12 cellular contexts compared by ENCODE assay signal in genomic region chr19:2424686-2425621, GRCh38. TPM values are rescaled to one million over a fixed set of nuclear protein-coding genes. Genes with fewer than 3 reads are reported as not detected.
A peak's percentile ranks its signal among the peaks of the same experiment; 100 is the strongest.
DNase-seq lines count a peak whose midpoint lies in the region; ATAC-seq, FAIRE-seq and TF ChIP-seq lines count a peak whose summit lies in the region.
"Had no signal": no experiment of that assay in that cellular context is flagged by ENCODE, and none has a peak within 500 bp of the region (broad histone marks: within the 10 kb centered on the region; RNA-seq: fewer than 3 reads in every experiment).

No MANE protein-coding gene starts in this region.

- POLR2A ChIA-PET in HepG2 (lab: Yijun Ruan, JAX): interaction anchor here (0.6 to 3.7 kb wide), 6 partner anchors 8 to 194 kb away, joined by 3 to 49 read pairs (median 4); partner anchors contain the start of genes GADD45B and LMNB2
- POLR2A ChIA-PET in activated CD8-positive, alpha-beta T cell treated with anti-CD3 and anti-CD28 coated beads, Interleukin-2, amount 10 ng/mL, durations not matched to agents 7 days and 5 days (lab: Charles Lee): no interaction called here

- H3K27me3 Mint-ChIP-seq in activated CD8-positive, alpha-beta T cell treated with anti-CD3 and anti-CD28 coated beads, Interleukin-2, amount 10 ng/mL, durations not matched to agents 7 days and 5 days (ENCODE audit: low read depth): no peaks in the 10 kb centered on the region
- H3K27me3 Mint-ChIP-seq: CD4-positive, alpha-beta T cell had no signal

- no peaks in the 10 kb centered on the region for H3K9me3 Mint-ChIP-seq in activated CD8-positive, alpha-beta T cell treated with anti-CD3 and anti-CD28 coated beads, Interleukin-2, amount 10 ng/mL, durations not matched to agents 7 days and 5 days (ENCODE audit: insufficient read depth)
- H3K9me3 Mint-ChIP-seq: activated T-cell treated with anti-CD3 and anti-CD28 coated beads, Interleukin-2, amount 50 U/mL, for 4 hours; CD4-positive, alpha-beta T cell had no signal

- peaks cover 24% of the 10 kb centered on the region for H3K79me2 ChIP-seq in HepG2 (ENCODE audit: insufficient read depth, low read length)

- no peak for FAIRE-seq in HepG2 (lab: Jason Lieb, UNC)
- FAIRE-seq: GM19239 had no signal

- H2AFZ ChIP-seq in HepG2 (ENCODE audit: low read length): no peak overlapping the region

- BruUV-seq in HepG2 (replicated peaks; lab: Mats Ljungman, UMichigan): no TSS peak

- TF ChIP-seq CTCF in HepG2 (CRISPR knock-in tag; IDR thresholded peaks at IDR 0.05) (no peak), right lobe of liver (IDR thresholded peaks at IDR 0.05) (no peak), coronary artery (IDR thresholded peaks at IDR 0.05) (no peak), vagina (IDR thresholded peaks at IDR 0.05) (no peak)

- H3K4me2 ChIP-seq in HepG2 (ENCODE audit: low read depth, low read length): 0 out of 2 replicates have a peak overlapping the region, but pooled peaks have one; percentile 86

- peaks cover 14% of the 10 kb centered on the region for H3K4me1 Mint-ChIP-seq in activated CD8-positive, alpha-beta T cell treated with anti-CD3 and anti-CD28 coated beads, Interleukin-2, amount 10 ng/mL, durations not matched to agents 7 days and 5 days (ENCODE audit: low read depth)

- no peak overlapping the region for H3K9ac ChIP-seq in HepG2 (ENCODE audit: insufficient read depth, low read depth, low read length)

- TF ChIP-seq RAD21 in HepG2 (CRISPR knock-in tag; IDR thresholded peaks at IDR 0.05): no peak

- CTCF ChIA-PET in HepG2 (lab: Yijun Ruan, JAX; ENCODE audit: low intra/inter-chr PET ratio, low total read pairs): no interaction called here
- CTCF ChIA-PET in activated CD8-positive, alpha-beta T cell treated with anti-CD3 and anti-CD28 coated beads, Interleukin-2, amount 10 ng/mL, durations not matched to agents 7 days and 5 days (lab: Charles Lee): no interaction called here

- H3K36me3 ChIP-seq in HepG2 (replicated peaks in 1 of 2; ENCODE audit: control insufficient read depth in 1 of 2, insufficient read depth in 2 of 2, low read length in 2 of 2) (peaks cover 5 to 19% of the 10 kb centered on the region in 2 experiments; a peak in 4 of 5 replicates), right lobe of liver (peaks cover 0 to 4% (median 0%) of the 10 kb centered on the region in 4 donors), vagina (no peaks in the 10 kb centered on the region)

- no peak overlapping the region for H3K4me3 Mint-ChIP-seq in activated CD8-positive, alpha-beta T cell treated with anti-CD3 and anti-CD28 coated beads, Interleukin-2, amount 10 ng/mL, durations not matched to agents 7 days and 5 days

- peaks cover 19% of the 10 kb centered on the region for H3K36me3 Mint-ChIP-seq in activated CD8-positive, alpha-beta T cell treated with anti-CD3 and anti-CD28 coated beads, Interleukin-2, amount 10 ng/mL, durations not matched to agents 7 days and 5 days (ENCODE audit: low read depth)

- no peak overlapping the region for H3K27ac ChIP-seq in HepG2 (ENCODE audit: extremely low read length, insufficient read depth, low read length)
- H3K27ac ChIP-seq in right lobe of liver: no peak overlapping the region
- no peak overlapping the region for H3K27ac ChIP-seq in coronary artery
- H3K27ac ChIP-seq in vagina: no peak overlapping the region
- H3K27ac ChIP-seq: left lung had no signal

- TF ChIP-seq POLR2A in HepG2 (IDR thresholded peaks at IDR 0.05; ENCODE audit: insufficient read depth in 1 of 2, low read depth in 2 of 2, low read length in 2 of 2): 0 out of 4 replicates have a peak, but pooled peaks of 1 of the 2 experiments have one; percentile 18
- TF ChIP-seq POLR2A in right lobe of liver (IDR thresholded peaks at IDR 0.05): no peak
- TF ChIP-seq POLR2A in vagina (IDR thresholded peaks at IDR 0.05): no peak

- H3K4me3 ChIP-seq in HepG2 (replicated peaks in 1 of 3; ENCODE audit: insufficient read depth in 1 of 3, low read depth in 2 of 3, low read length in 3 of 3) (peak overlapping the region in 1 of 3 experiments; percentile 91; a peak in 1 of 6 replicates), right lobe of liver (no peak overlapping the region), coronary artery (peak overlapping the region; percentile 83), vagina (peak overlapping the region; percentile 4 to 29)

- 98% methylated on average over 41 of the region's 101 CpGs for WGBS in HepG2 (ENCODE audit: low lambda C conversion rate)
- WGBS in right lobe of liver (ENCODE audit: insufficient coverage, low coverage, low lambda C conversion rate, missing lambda C conversion rate): no CpG with 5 or more reads among the region's 101 CpGs

- DNase-seq in HepG2 (ENCODE audit: low spot score): no peak
- DNase-seq in right lobe of liver: no peak
- no peak for DNase-seq in coronary artery (ENCODE audit: low spot score)
- peak; percentile 86 for DNase-seq in left kidney (ENCODE audit: low read depth, low spot score)
- DNase-seq in vagina (ENCODE audit: extremely low spot score in 2 of 2): no peak
- no peak for DNase-seq in GDM1 (lab: John Stamatoyannopoulos, UW)
- DNase-seq in activated CD8-positive, alpha-beta T cell treated with anti-CD3 and anti-CD28 coated beads, Interleukin-2, amount 10 ng/mL, durations not matched to agents 7 days and 5 days: no peak
- DNase-seq: activated T-cell treated with anti-CD3 and anti-CD28 coated beads, Interleukin-2, amount 50 U/mL, for 4 hours; CD4-positive, alpha-beta T cell had no signal

- ATAC-seq in HepG2 (no peak), right lobe of liver (no peak), GM21360 (IDR thresholded peaks at IDR 0.05; ENCODE audit: unreplicated experiment) (no peak)
- no peak for ATAC-seq in activated CD8-positive, alpha-beta T cell treated with anti-CD3 and anti-CD28 coated beads, Interleukin-2, amount 10 ng/mL, durations not matched to agents 7 days and 5 days
- ATAC-seq: activated T-cell treated with anti-CD3 and anti-CD28 coated beads, Interleukin-2, amount 50 U/mL, for 4 hours; left lung had no signal

- H3K27ac Mint-ChIP-seq in activated CD8-positive, alpha-beta T cell treated with anti-CD3 and anti-CD28 coated beads, Interleukin-2, amount 10 ng/mL, durations not matched to agents 7 days and 5 days: no peak overlapping the region

- H3K9me3 ChIP-seq in HepG2 (ENCODE audit: low read length) (no peaks in the 10 kb centered on the region), right lobe of liver (no peaks in the 10 kb centered on the region), vagina (no peaks in the 10 kb centered on the region)
- H3K9me3 ChIP-seq: left lung had no signal

- peaks cover 7% of the 10 kb centered on the region; the same call in 1 of the 2 replicates for H4K20me1 ChIP-seq in HepG2 (ENCODE audit: insufficient read depth, low read length)

- intact Hi-C loops in HepG2 (cut with micrococcal nuclease; ENCODE audit: unreplicated experiment): no loop called here
- intact Hi-C loops in right lobe of liver (cut with DNase I): no loop called here
- intact Hi-C loops in vagina (cut with DNase I): no loop called here

- in situ Hi-C loops in HepG2 (cut with HindIII; ENCODE audit: extremely low pct_ligation_motif_present, low pct_unique_long_range_greater_than_20kb): no loop called here

- H3K4me1 ChIP-seq in HepG2 (ENCODE audit: insufficient read depth, low read length): peaks cover 23% of the 10 kb centered on the region
- H3K4me1 ChIP-seq in right lobe of liver: peaks cover 0 to 20% (median 4%) of the 10 kb centered on the region in 4 donors
- H3K4me1 ChIP-seq in vagina: peaks cover 36% of the 10 kb centered on the region

- TF ChIP-seq EP300 in HepG2 (IDR thresholded peaks at IDR 0.05; ENCODE audit: low read depth in 2 of 2, low read length in 2 of 2) (no peak), HepG2 (CRISPR knock-in tag; IDR thresholded peaks at IDR 0.05; ENCODE audit: borderline replicate concordance) (no peak)

- no peaks in the 10 kb centered on the region for H3K27me3 ChIP-seq in HepG2 (ENCODE audit: control insufficient read depth in 1 of 2, insufficient read depth in 2 of 2, low read length in 2 of 2)
- H3K27me3 ChIP-seq in right lobe of liver: no peaks in the 10 kb centered on the region
- no peaks in the 10 kb centered on the region for H3K27me3 ChIP-seq in vagina
- H3K27me3 ChIP-seq: left lung had no signal

RNA-seq across cellular contexts. Expression of gene TIMM13, which starts 2.4 kb away (rescaled TPM):
- total RNA-seq in HepG2 (2016; rRNA removed; fragmentation: Illumina TruSeq; extraction: Trizol) (108 and 116 TPM in 2 replicates), right lobe of liver (10 to 100 TPM; 35.5 to 59.8 (median 51.1) TPM), vagina (20.9 TPM)
- 78.9 and 87.4 TPM in 2 replicates for total RNA-seq in HepG2 (2016; cell fraction: cytosol; rRNA removed; fragmentation: Illumina TruSeq; extraction: Trizol; ENCODE audit: low read depth)
- 115 and 120 TPM in 2 replicates for total RNA-seq in HepG2 (2016; cell fraction: insoluble cytoplasmic fraction; rRNA removed; fragmentation: Illumina TruSeq; extraction: Trizol)
- total RNA-seq in HepG2 (2016; cell fraction: membrane; rRNA removed; fragmentation: Illumina TruSeq; extraction: Trizol): 123 and 146 TPM in 2 replicates
- 37.3 and 42.3 TPM in 2 replicates for total RNA-seq in HepG2 (2016; cell fraction: nucleus; rRNA removed; fragmentation: Illumina TruSeq; extraction: Trizol)
- polyA plus RNA-seq in HepG2 (2011; rRNA removed): 48.4 and 62.5 TPM in 2 replicates
- 60.7 and 102 TPM in 2 replicates for polyA plus RNA-seq in HepG2 (2011; cell fraction: cytosol; rRNA removed)
- polyA plus RNA-seq in HepG2 (2011; cell fraction: nucleus; rRNA removed): 41.6 and 44.7 TPM in 2 replicates
- polyA plus RNA-seq in HepG2 (2012): 50.3 and 65.0 TPM in 2 replicates
- 94.9 and 117 TPM in 2 replicates for polyA plus RNA-seq in HepG2 (2016; cell fraction: cytosol; fragmentation: Illumina TruSeq; extraction: Trizol; ENCODE audit: low read depth)
- 117 and 124 TPM in 2 replicates for polyA plus RNA-seq in HepG2 (2016; cell fraction: insoluble cytoplasmic fraction; fragmentation: Illumina TruSeq; extraction: Trizol; ENCODE audit: low read depth)
- 122 and 128 TPM in 2 replicates for polyA plus RNA-seq in HepG2 (2016; cell fraction: membrane; fragmentation: Illumina TruSeq; extraction: Trizol; ENCODE audit: low read depth)
- 84.2 and 86.9 TPM in 2 replicates for polyA plus RNA-seq in HepG2 (2016; cell fraction: nucleus; fragmentation: Illumina TruSeq; extraction: Trizol; ENCODE audit: insufficient read depth, low read depth)
- 23.6 and 42.8 TPM in 2 replicates for polyA minus RNA-seq in HepG2 (2011; rRNA and poly(A)+ RNA removed; ENCODE audit: low replicate concordance)
- 18.8 and 24.2 TPM in 2 replicates for polyA minus RNA-seq in HepG2 (2011; cell fraction: cytosol; rRNA and poly(A)+ RNA removed)
- polyA minus RNA-seq in HepG2 (2011; cell fraction: nucleus; rRNA and poly(A)+ RNA removed): 17.2 and 19.7 TPM in 2 replicates
- total RNA-seq in activated CD8-positive, alpha-beta T cell treated with anti-CD3 and anti-CD28 coated beads, Interleukin-2, amount 10 ng/mL, durations not matched to agents 7 days and 5 days: 10 to 100 TPM; 75.1 to 80.2 TPM

RNA-seq across cellular contexts. Expression of gene LMNB2, which starts 31.8 kb away (rescaled TPM):
- total RNA-seq in HepG2 (2016; rRNA removed; fragmentation: Illumina TruSeq; extraction: Trizol) (93.6 and 105 TPM in 2 replicates), right lobe of liver (10 to 100 TPM in 1 of 6 experiments, 1 to 10 TPM in 5; 4.6 to 11.6 (median 7.1) TPM), vagina (41.0 TPM)
- total RNA-seq in HepG2 (2016; cell fraction: cytosol; rRNA removed; fragmentation: Illumina TruSeq; extraction: Trizol; ENCODE audit: low read depth): 8.6 and 9.2 TPM in 2 replicates
- 80.4 and 107 TPM in 2 replicates for total RNA-seq in HepG2 (2016; cell fraction: insoluble cytoplasmic fraction; rRNA removed; fragmentation: Illumina TruSeq; extraction: Trizol)
- 34.1 and 36.1 TPM in 2 replicates for total RNA-seq in HepG2 (2016; cell fraction: membrane; rRNA removed; fragmentation: Illumina TruSeq; extraction: Trizol)
- total RNA-seq in HepG2 (2016; cell fraction: nucleus; rRNA removed; fragmentation: Illumina TruSeq; extraction: Trizol): 44.6 and 52.0 TPM in 2 replicates
- 77.2 and 89.7 TPM in 2 replicates for polyA plus RNA-seq in HepG2 (2011; rRNA removed)
- 83.5 and 98.7 TPM in 2 replicates for polyA plus RNA-seq in HepG2 (2011; cell fraction: cytosol; rRNA removed)
- polyA plus RNA-seq in HepG2 (2011; cell fraction: nucleus; rRNA removed): 75.2 and 87.6 TPM in 2 replicates
- polyA plus RNA-seq in HepG2 (2012): 40.0 and 41.8 TPM in 2 replicates
- 7.1 and 7.6 TPM in 2 replicates for polyA plus RNA-seq in HepG2 (2016; cell fraction: cytosol; fragmentation: Illumina TruSeq; extraction: Trizol; ENCODE audit: low read depth)
- 74.9 and 86.7 TPM in 2 replicates for polyA plus RNA-seq in HepG2 (2016; cell fraction: insoluble cytoplasmic fraction; fragmentation: Illumina TruSeq; extraction: Trizol; ENCODE audit: low read depth)
- polyA plus RNA-seq in HepG2 (2016; cell fraction: membrane; fragmentation: Illumina TruSeq; extraction: Trizol; ENCODE audit: low read depth): 19.0 and 21.3 TPM in 2 replicates
- 75.4 and 76.1 TPM in 2 replicates for polyA plus RNA-seq in HepG2 (2016; cell fraction: nucleus; fragmentation: Illumina TruSeq; extraction: Trizol; ENCODE audit: insufficient read depth, low read depth)
- polyA minus RNA-seq in HepG2 (2011; rRNA and poly(A)+ RNA removed; ENCODE audit: low replicate concordance): 106 and 107 TPM in 2 replicates
- 35.3 and 37.2 TPM in 2 replicates for polyA minus RNA-seq in HepG2 (2011; cell fraction: cytosol; rRNA and poly(A)+ RNA removed)
- 14.4 and 16.7 TPM in 2 replicates for polyA minus RNA-seq in HepG2 (2011; cell fraction: nucleus; rRNA and poly(A)+ RNA removed)
- total RNA-seq in activated CD8-positive, alpha-beta T cell treated with anti-CD3 and anti-CD28 coated beads, Interleukin-2, amount 10 ng/mL, durations not matched to agents 7 days and 5 days: 100 to 1,000 TPM; 108 to 119 TPM

RNA-seq across cellular contexts. Expression of gene GADD45B, which starts 51.0 kb away (rescaled TPM):
- total RNA-seq in HepG2 (2016; rRNA removed; fragmentation: Illumina TruSeq; extraction: Trizol) (3.2 and 4.6 TPM in 2 replicates), right lobe of liver (100 to 1,000 TPM in 4 of 6 experiments, 10 to 100 TPM in 2; 39.0 to 176 (median 127) TPM), vagina (181 TPM)
- total RNA-seq in HepG2 (2016; cell fraction: cytosol; rRNA removed; fragmentation: Illumina TruSeq; extraction: Trizol; ENCODE audit: low read depth): 0.71 and 0.91 TPM in 2 replicates
- 3.2 and 6.0 TPM in 2 replicates for total RNA-seq in HepG2 (2016; cell fraction: insoluble cytoplasmic fraction; rRNA removed; fragmentation: Illumina TruSeq; extraction: Trizol)
- 1.8 TPM in 2 replicates for total RNA-seq in HepG2 (2016; cell fraction: membrane; rRNA removed; fragmentation: Illumina TruSeq; extraction: Trizol)
- total RNA-seq in HepG2 (2016; cell fraction: nucleus; rRNA removed; fragmentation: Illumina TruSeq; extraction: Trizol): 7.3 and 7.6 TPM in 2 replicates
- polyA plus RNA-seq in HepG2 (2011; rRNA removed): 34.1 and 40.4 TPM in 2 replicates
- 40.0 and 43.7 TPM in 2 replicates for polyA plus RNA-seq in HepG2 (2011; cell fraction: cytosol; rRNA removed)
- polyA plus RNA-seq in HepG2 (2011; cell fraction: nucleus; rRNA removed): 66.8 and 77.1 TPM in 2 replicates
- polyA plus RNA-seq in HepG2 (2012): 11.3 and 22.4 TPM in 2 replicates
- polyA plus RNA-seq in HepG2 (2016; cell fraction: cytosol; fragmentation: Illumina TruSeq; extraction: Trizol; ENCODE audit: low read depth): 1.5 and 1.7 TPM in 2 replicates
- 5.5 and 5.8 TPM in 2 replicates for polyA plus RNA-seq in HepG2 (2016; cell fraction: insoluble cytoplasmic fraction; fragmentation: Illumina TruSeq; extraction: Trizol; ENCODE audit: low read depth)
- polyA plus RNA-seq in HepG2 (2016; cell fraction: membrane; fragmentation: Illumina TruSeq; extraction: Trizol; ENCODE audit: low read depth): 2.3 and 2.5 TPM in 2 replicates
- 16.6 and 21.3 TPM in 2 replicates for polyA plus RNA-seq in HepG2 (2016; cell fraction: nucleus; fragmentation: Illumina TruSeq; extraction: Trizol; ENCODE audit: insufficient read depth, low read depth)
- polyA minus RNA-seq in HepG2 (2011; rRNA and poly(A)+ RNA removed; ENCODE audit: low replicate concordance): 22.5 and 88.0 TPM in 2 replicates
- 12.3 and 15.6 TPM in 2 replicates for polyA minus RNA-seq in HepG2 (2011; cell fraction: cytosol; rRNA and poly(A)+ RNA removed)
- polyA minus RNA-seq in HepG2 (2011; cell fraction: nucleus; rRNA and poly(A)+ RNA removed): 35.0 and 45.0 TPM in 2 replicates
- total RNA-seq in activated CD8-positive, alpha-beta T cell treated with anti-CD3 and anti-CD28 coated beads, Interleukin-2, amount 10 ng/mL, durations not matched to agents 7 days and 5 days: 10 to 100 TPM; 59.2 to 61.4 TPM

Comparison
In these comparisons a context has a peak if more than half of its experiments do, and no peak if none do; other contexts are left out.
1. RNA of gene GADD45B, which starts 51.0 kb away (total RNA-seq): 181 TPM in vagina (single experiment), 39.0 to 176 TPM in right lobe of liver and 59.2 to 61.4 TPM in activated CD8-positive, alpha-beta T cell treated with anti-CD3 and anti-CD28 coated beads, Interleukin-2, amount 10 ng/mL, durations not matched to agents 7 days and 5 days; 0.71 to 7.6 TPM in HepG2; every median in the first group is over 4 times any median in the second.
2. H3K4me3 ChIP-seq: peak in coronary artery (single experiment) and vagina (2 of 2); none in right lobe of liver (0 of 3).